ENCODE assay signal across 29 cellular contexts in the genomic region with DNA sequence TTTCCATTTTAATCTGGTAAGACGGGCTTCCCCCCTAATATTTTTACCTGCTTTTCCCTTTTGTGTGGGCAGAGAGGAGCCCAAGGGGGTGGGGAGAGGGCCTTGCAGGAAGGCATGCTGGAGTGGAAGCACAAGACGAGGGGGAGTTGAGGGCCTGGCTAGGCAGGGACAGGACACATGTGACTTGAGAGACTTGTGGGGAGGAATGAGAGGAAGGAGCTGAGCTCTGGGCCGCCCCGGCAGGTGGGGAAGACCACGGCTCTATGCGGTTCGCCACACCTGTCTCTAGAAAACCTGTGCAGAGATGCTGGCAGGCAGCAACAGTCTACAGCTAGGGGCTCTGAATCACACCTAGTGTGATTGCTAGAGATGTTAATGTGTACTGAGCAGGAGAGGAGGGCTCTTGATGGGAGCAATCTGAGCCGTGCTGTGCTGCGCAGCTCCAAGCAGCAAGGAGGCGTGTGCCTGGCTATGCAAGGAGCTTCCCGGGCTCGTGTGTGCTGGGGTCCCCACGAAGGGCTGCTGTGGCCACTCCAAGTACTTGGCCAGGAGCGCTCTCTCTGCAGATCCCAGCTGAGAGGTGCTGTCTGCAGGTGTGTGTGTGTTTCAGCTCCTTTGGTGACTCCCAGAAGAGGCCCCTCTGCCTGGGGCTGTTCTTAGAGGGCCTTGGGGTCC. TPM values are rescaled to one million over a fixed set of nuclear protein-coding genes. Genes with fewer than 3 reads are reported as not detected.
DNase-seq lines count a peak whose midpoint lies in the region; ATAC-seq and TF ChIP-seq lines count a peak whose summit lies in the region.
"Had no signal": no experiment of that assay in that cellular context is flagged by ENCODE, and none has a peak within 500 bp of the region (broad histone marks: within the 10 kb centered on the region; RNA-seq: fewer than 3 reads in every experiment).

No MANE protein-coding gene starts in this region.

- H3K9me3 ChIP-seq in T-helper 17 cell (ENCODE audit: control insufficient read depth, low read length, poor library complexity, severe bottlenecking) = no peaks in the 10 kb centered on the region
- no peaks in the 10 kb centered on the region for H3K9me3 ChIP-seq in endodermal cell (ENCODE audit: control insufficient read depth, low read length)
- H3K9me3 ChIP-seq: SK-N-SH, tibial artery had no signal

- H3K4me1 Mint-ChIP-seq in activated CD8-positive, alpha-beta T cell treated with anti-CD3 and anti-CD28 coated beads, Interleukin-2, amount 10 ng/mL, durations not matched to agents 7 days and 5 days (ENCODE audit: low read depth) = peaks cover 18% of the 10 kb centered on the region
- peaks cover 18% of the 10 kb centered on the region for H3K4me1 Mint-ChIP-seq in activated CD8-positive, alpha-beta T cell treated with anti-CD3 and anti-CD28 coated beads for 36 hours (ENCODE audit: low read depth)
- H3K4me1 Mint-ChIP-seq in T-helper 17 cell (peaks cover 7% of the 10 kb centered on the region), endodermal cell (no peaks in the 10 kb centered on the region)
- H3K4me1 Mint-ChIP-seq: H9 had no signal

- no peaks in the 10 kb centered on the region for H3K27me3 ChIP-seq in endodermal cell (ENCODE audit: control insufficient read depth, insufficient read depth, low read length, poor library complexity, severe bottlenecking)
- H3K27me3 ChIP-seq: neural progenitor cell, tibial artery had no signal

- CTCF ChIA-PET in activated CD8-positive, alpha-beta T cell treated with anti-CD3 and anti-CD28 coated beads, Interleukin-2, amount 10 ng/mL, durations not matched to agents 7 days and 5 days (lab: Charles Lee) = no interaction called here
- CTCF ChIA-PET in activated CD8-positive, alpha-beta T cell treated with anti-CD3 and anti-CD28 coated beads for 36 hours (lab: Charles Lee) = interaction anchor here (1.9 kb wide), 1 partner anchor 73 kb away, joined by 4 read pairs; no protein-coding TSS in a partner anchor

- H3K4me3 ChIP-seq in endodermal cell (ENCODE audit: low read length) = no peak overlapping the region
- H3K4me3 ChIP-seq: neural progenitor cell, tibial artery had no signal

- H3K4me1 ChIP-seq in endodermal cell (ENCODE audit: control insufficient read depth, insufficient read depth, low read length) = no peaks in the 10 kb centered on the region
- H3K4me1 ChIP-seq: neural progenitor cell had no signal

- no peak overlapping the region for H3K4me3 Mint-ChIP-seq in activated CD8-positive, alpha-beta T cell treated with anti-CD3 and anti-CD28 coated beads, Interleukin-2, amount 10 ng/mL, durations not matched to agents 7 days and 5 days
- no peak overlapping the region for H3K4me3 Mint-ChIP-seq in activated CD8-positive, alpha-beta T cell treated with anti-CD3 and anti-CD28 coated beads for 36 hours
- H3K4me3 Mint-ChIP-seq in T-helper 17 cell (no peak overlapping the region), endodermal cell (no peak overlapping the region)
- H3K4me3 Mint-ChIP-seq: CD8-positive, alpha-beta memory T cell; H9; immature natural killer cell; neural progenitor cell had no signal

- no peak overlapping the region for H3K9ac ChIP-seq in endodermal cell (ENCODE audit: extremely low read depth, low read length, poor library complexity, severe bottlenecking)
- H3K9ac ChIP-seq: neural progenitor cell, SK-N-SH had no signal

- H3K9me3 Mint-ChIP-seq in activated CD8-positive, alpha-beta T cell treated with anti-CD3 and anti-CD28 coated beads, Interleukin-2, amount 10 ng/mL, durations not matched to agents 7 days and 5 days (ENCODE audit: insufficient read depth) = no peaks in the 10 kb centered on the region
- H3K9me3 Mint-ChIP-seq in activated CD8-positive, alpha-beta T cell treated with anti-CD3 and anti-CD28 coated beads for 36 hours = no peaks in the 10 kb centered on the region
- H3K9me3 Mint-ChIP-seq in endodermal cell = no peaks in the 10 kb centered on the region
- H3K9me3 Mint-ChIP-seq: CD8-positive, alpha-beta memory T cell; H9; immature natural killer cell; neural progenitor cell had no signal

- intact Hi-C loops in activated CD8-positive, alpha-beta T cell treated with anti-CD3 and anti-CD28 coated beads for 36 hours (cut with micrococcal nuclease) = loop anchor here (10.0 kb wide), 1 partner anchor 53 kb away; a partner anchor contains a TSS
- intact Hi-C loops in posterior vena cava (cut with DNase I) = no loop called here

- peak overlapping the region; percentile 49 for H3K27ac Mint-ChIP-seq in activated CD8-positive, alpha-beta T cell treated with anti-CD3 and anti-CD28 coated beads, Interleukin-2, amount 10 ng/mL, durations not matched to agents 7 days and 5 days
- H3K27ac Mint-ChIP-seq in activated CD8-positive, alpha-beta T cell treated with anti-CD3 and anti-CD28 coated beads for 36 hours = no peak overlapping the region
- H3K27ac Mint-ChIP-seq in T-helper 17 cell = peak overlapping the region; percentile 67
- no peak overlapping the region for H3K27ac Mint-ChIP-seq in endodermal cell
- H3K27ac Mint-ChIP-seq: neural progenitor cell had no signal

- POLR2A ChIA-PET in activated CD8-positive, alpha-beta T cell treated with anti-CD3 and anti-CD28 coated beads, Interleukin-2, amount 10 ng/mL, durations not matched to agents 7 days and 5 days (lab: Charles Lee) = no interaction called here
- POLR2A ChIA-PET in activated CD8-positive, alpha-beta T cell treated with anti-CD3 and anti-CD28 coated beads for 36 hours (lab: Charles Lee) = no interaction called here

- TF ChIP-seq CTCF in activated CD8-positive, alpha-beta T cell treated with anti-CD3 and anti-CD28 coated beads for 36 hours (IDR thresholded peaks at IDR 0.05) = no peak
- TF ChIP-seq CTCF in endodermal cell (conservative IDR thresholded peaks at IDR 0.05) = no peak

- DNase-seq in activated CD8-positive, alpha-beta T cell treated with anti-CD3 and anti-CD28 coated beads, Interleukin-2, amount 10 ng/mL, durations not matched to agents 7 days and 5 days = no peak
- DNase-seq in activated CD8-positive, alpha-beta T cell treated with anti-CD3 and anti-CD28 coated beads for 36 hours = no peak
- DNase-seq in T-helper 17 cell (no peak), endodermal cell (peak; percentile 41), posterior vena cava (ENCODE audit: low spot score) (peak; percentile 26), NCI-H1436 treated with DMSO at 0.1 percent for 48 hours (lab: John Stamatoyannopoulos, UW) (no peak)
- DNase-seq: activated CD8-positive, alpha-beta memory T cell treated with anti-CD3 and anti-CD28 coated beads for 24 hours; activated gamma-delta T cell; CD8-positive, alpha-beta memory T cell; DMS 273 treated with DMSO at 0.1 percent for 48 hours; EL; H9; immature natural killer cell; KG1; mesenchymal stem cell; NCI-H1105; NCI-H1930; NCI-H2227 treated with DMSO at 0.1 percent for 48 hours; NCI-H526 treated with DMSO at 0.1 percent for 48 hours; NK-92 treated with Interleukin-12 subunit alpha and Interleukin-12 subunit beta, amount 100 ng/mL, for 24 hours; SK-N-SH; stimulated activated CD4-positive, alpha-beta T cell treated with anti-CD3 and anti-CD28 coated beads, Interleukin-4, amount 100 ng/mL, for 24 hours; tibial artery had no signal

- ATAC-seq in activated CD8-positive, alpha-beta T cell treated with anti-CD3 and anti-CD28 coated beads, Interleukin-2, amount 10 ng/mL, durations not matched to agents 7 days and 5 days = no peak
- no peak for ATAC-seq in activated CD8-positive, alpha-beta T cell treated with anti-CD3 and anti-CD28 coated beads for 36 hours
- ATAC-seq in T-helper 17 cell (no peak), HG03025 (IDR thresholded peaks at IDR 0.05; ENCODE audit: low FRiP score, unreplicated experiment) (no peak), GM21528 (IDR thresholded peaks at IDR 0.05; ENCODE audit: low FRiP score, unreplicated experiment) (no peak)
- ATAC-seq: sciatic nerve had no signal

- H3K36me3 Mint-ChIP-seq in activated CD8-positive, alpha-beta T cell treated with anti-CD3 and anti-CD28 coated beads, Interleukin-2, amount 10 ng/mL, durations not matched to agents 7 days and 5 days (ENCODE audit: low read depth) = peaks cover 35% of the 10 kb centered on the region
- peaks cover 18% of the 10 kb centered on the region for H3K36me3 Mint-ChIP-seq in activated CD8-positive, alpha-beta T cell treated with anti-CD3 and anti-CD28 coated beads for 36 hours (ENCODE audit: low read depth)
- H3K36me3 Mint-ChIP-seq in T-helper 17 cell (ENCODE audit: low read depth) (peaks cover 3% of the 10 kb centered on the region), endodermal cell (ENCODE audit: low read depth) (peaks cover 42% of the 10 kb centered on the region)

- no peaks in the 10 kb centered on the region for H3K27me3 Mint-ChIP-seq in activated CD8-positive, alpha-beta T cell treated with anti-CD3 and anti-CD28 coated beads, Interleukin-2, amount 10 ng/mL, durations not matched to agents 7 days and 5 days (ENCODE audit: low read depth)
- H3K27me3 Mint-ChIP-seq in activated CD8-positive, alpha-beta T cell treated with anti-CD3 and anti-CD28 coated beads for 36 hours = no peaks in the 10 kb centered on the region
- no peaks in the 10 kb centered on the region for H3K27me3 Mint-ChIP-seq in T-helper 17 cell
- no peaks in the 10 kb centered on the region for H3K27me3 Mint-ChIP-seq in endodermal cell (ENCODE audit: insufficient read depth)
- H3K27me3 Mint-ChIP-seq: CD8-positive, alpha-beta memory T cell had no signal

- peaks cover 32% of the 10 kb centered on the region for H3K36me3 ChIP-seq in endodermal cell (ENCODE audit: control insufficient read depth, insufficient read depth, low read length)
- H3K36me3 ChIP-seq: neural progenitor cell had no signal

- no peak overlapping the region for H3K27ac ChIP-seq in endodermal cell (ENCODE audit: low read depth, low read length)
- H3K27ac ChIP-seq: HL-60, neural progenitor cell, tibial artery had no signal

- 92 to 94% methylated on average over 7 to 14 of the region's 14 CpGs for WGBS in endodermal cell (ENCODE audit: insufficient coverage in 1 of 2, insufficient read length in 1 of 2), 2 experiments

RNA-seq across cellular contexts. Expression of a gene that starts 50.2 kb away (rescaled TPM):
- 10 to 100 TPM; 41.2 to 49.6 TPM for total RNA-seq in activated CD8-positive, alpha-beta T cell treated with anti-CD3 and anti-CD28 coated beads, Interleukin-2, amount 10 ng/mL, durations not matched to agents 7 days and 5 days
- 10 to 100 TPM; 32.4 to 33.9 TPM for total RNA-seq in activated CD8-positive, alpha-beta T cell treated with anti-CD3 and anti-CD28 coated beads for 36 hours
- total RNA-seq in T-helper 17 cell = 10 to 100 TPM; 65.5 to 69.7 TPM
- 10 to 100 TPM; 29.2 to 30.3 TPM for total RNA-seq in endodermal cell
- polyA plus RNA-seq in endodermal cell (2013, experiment 1 of 2) = 19.6 TPM
- polyA plus RNA-seq in endodermal cell (2013, experiment 2 of 2) = 19.3 TPM
- total RNA-seq in posterior vena cava = 10 to 100 TPM; 36.8 to 40.1 TPM

RNA-seq across cellular contexts. Expression of a gene that starts 56.8 kb away (rescaled TPM):
- not detected for total RNA-seq in activated CD8-positive, alpha-beta T cell treated with anti-CD3 and anti-CD28 coated beads, Interleukin-2, amount 10 ng/mL, durations not matched to agents 7 days and 5 days
- not detected for total RNA-seq in activated CD8-positive, alpha-beta T cell treated with anti-CD3 and anti-CD28 coated beads for 36 hours
- total RNA-seq in T-helper 17 cell (under 1 TPM; 0.23 to 0.75 TPM), endodermal cell (under 1 TPM in 1 of 2 donors, not detected in 1; 0.24 TPM), posterior vena cava (not detected)
- not detected for polyA plus RNA-seq in endodermal cell (2013, experiment 1 of 2)
- polyA plus RNA-seq in endodermal cell (2013, experiment 2 of 2) = not detected
- total RNA-seq: H9, MCF 10A, sciatic nerve had no signal
- polyA plus RNA-seq: SK-N-SH had no signal

Comparison
In these comparisons a context has a peak if more than half of its experiments do, and no peak if none do; other contexts are left out.
1. H3K27ac Mint-ChIP-seq: peak in activated CD8-positive, alpha-beta T cell treated with anti-CD3 and anti-CD28 coated beads, Interleukin-2, amount 10 ng/mL, durations not matched to agents 7 days and 5 days (single experiment) and T-helper 17 cell (single experiment); none in activated CD8-positive, alpha-beta T cell treated with anti-CD3 and anti-CD28 coated beads for 36 hours (single experiment) and endodermal cell (single experiment).
2. DNase-seq: peak in endodermal cell (single experiment) and posterior vena cava (single experiment); none in activated CD8-positive, alpha-beta T cell treated with anti-CD3 and anti-CD28 coated beads, Interleukin-2, amount 10 ng/mL, durations not matched to agents 7 days and 5 days (single experiment), activated CD8-positive, alpha-beta T cell treated with anti-CD3 and anti-CD28 coated beads for 36 hours (single experiment), T-helper 17 cell (0 of 3) and NCI-H1436 treated with DMSO at 0.1 percent for 48 hours (single experiment).